In genomic region chr4:108685036-108685686, GRCh38 we compare ENCODE assay signal across 2 cellular contexts.
TF ChIP-seq lines count a peak whose summit lies in the region.

No MANE protein-coding gene starts in this region.

TF ChIP-seq in A549, 52 proteins besides CTCF, POLR2A, EP300 and RAD21:
- TF ChIP-seq JUN (IDR thresholded peaks at IDR 0.05): no peak
- TF ChIP-seq HOXB5 (CRISPR knock-in tag; IDR thresholded peaks at IDR 0.05): no peak
- TF ChIP-seq HEYL (CRISPR knock-in tag; IDR thresholded peaks at IDR 0.05): no peak
- TF ChIP-seq, protein P1, sequence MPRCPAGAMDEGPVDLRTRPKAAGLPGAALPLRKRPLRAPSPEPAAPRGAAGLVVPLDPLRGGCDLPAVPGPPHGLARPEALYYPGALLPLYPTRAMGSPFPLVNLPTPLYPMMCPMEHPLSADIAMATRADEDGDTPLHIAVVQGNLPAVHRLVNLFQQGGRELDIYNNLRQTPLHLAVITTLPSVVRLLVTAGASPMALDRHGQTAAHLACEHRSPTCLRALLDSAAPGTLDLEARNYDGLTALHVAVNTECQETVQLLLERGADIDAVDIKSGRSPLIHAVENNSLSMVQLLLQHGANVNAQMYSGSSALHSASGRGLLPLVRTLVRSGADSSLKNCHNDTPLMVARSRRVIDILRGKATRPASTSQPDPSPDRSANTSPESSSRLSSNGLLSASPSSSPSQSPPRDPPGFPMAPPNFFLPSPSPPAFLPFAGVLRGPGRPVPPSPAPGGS (IDR thresholded peaks at IDR 0.05): no peak
- TF ChIP-seq MAFK (IDR thresholded peaks at IDR 0.05; ENCODE audit: partially characterized antibody): peak; percentile 49
- no peak for TF ChIP-seq FOSL2 (IDR thresholded peaks at IDR 0.05)
- TF ChIP-seq FOSL2 (CRISPR knock-in tag; IDR thresholded peaks at IDR 0.05): no peak
- TF ChIP-seq NFE2L2 (conservative IDR thresholded peaks at IDR 0.05; ENCODE audit: low read length): 0 out of 2 replicates have a peak, but pooled peaks have one; percentile 26
- no peak for TF ChIP-seq MAX (IDR thresholded peaks at IDR 0.05)

TF ChIP-seq in IMR-90, 13 proteins besides CTCF, POLR2A, EP300 and RAD21:
- TF ChIP-seq NFE2L2 (IDR thresholded peaks at IDR 0.05; ENCODE audit: low read depth, low read length): peak; percentile 61
- TF ChIP-seq SMC3 (IDR thresholded peaks at IDR 0.05; ENCODE audit: low read depth, low read length): no peak
